ENCODE assay signal across 1 cellular context in the genomic region with DNA sequence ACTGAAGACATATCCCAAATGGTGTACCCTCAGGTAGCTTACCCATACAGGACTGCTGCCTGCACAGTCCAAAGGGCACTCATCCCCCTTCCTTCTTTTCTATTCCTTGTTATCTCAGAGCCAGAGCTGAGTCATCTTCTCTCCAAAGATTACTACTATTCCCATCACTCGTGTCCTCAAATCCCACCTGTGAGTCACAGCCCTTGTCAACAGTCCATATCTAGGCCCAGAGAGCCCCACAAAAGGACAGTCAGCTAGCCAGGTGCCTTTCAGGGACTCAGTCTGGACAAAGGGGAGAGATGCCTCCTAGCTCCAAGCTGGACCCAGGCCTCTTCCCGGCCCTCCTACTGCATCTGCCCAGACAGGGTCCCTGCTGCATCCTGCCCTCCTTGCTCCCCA.
TF ChIP-seq lines count a peak whose summit lies in the region.

No MANE protein-coding gene starts in this region.

TF ChIP-seq in HepG2, 621 proteins besides CTCF, POLR2A, EP300 and RAD21 (continued from another document and continues in another):
- no peak for TF ChIP-seq ZSCAN22 (CRISPR knock-in tag; IDR thresholded peaks at IDR 0.05)
- TF ChIP-seq ZNF350 (CRISPR knock-in tag; IDR thresholded peaks at IDR 0.05; ENCODE audit: borderline replicate concordance, low read depth) = no peak
- TF ChIP-seq NFKBIZ (CRISPR knock-in tag; IDR thresholded peaks at IDR 0.05) = no peak
- TF ChIP-seq EED (CRISPR knock-in tag; IDR thresholded peaks at IDR 0.05) = no peak
- TF ChIP-seq YEATS2 (CRISPR knock-in tag; IDR thresholded peaks at IDR 0.05; ENCODE audit: borderline replicate concordance) = no peak
- TF ChIP-seq HNF4G (IDR thresholded peaks at IDR 0.05; ENCODE audit: borderline replicate concordance, low read depth, low read length) = peak; percentile 65; the same call in 1 of the 2 replicates
- no peak for TF ChIP-seq HNF4G (CRISPR knock-in tag; IDR thresholded peaks at IDR 0.05; ENCODE audit: borderline replicate concordance, low read depth)
- TF ChIP-seq, protein P1, sequence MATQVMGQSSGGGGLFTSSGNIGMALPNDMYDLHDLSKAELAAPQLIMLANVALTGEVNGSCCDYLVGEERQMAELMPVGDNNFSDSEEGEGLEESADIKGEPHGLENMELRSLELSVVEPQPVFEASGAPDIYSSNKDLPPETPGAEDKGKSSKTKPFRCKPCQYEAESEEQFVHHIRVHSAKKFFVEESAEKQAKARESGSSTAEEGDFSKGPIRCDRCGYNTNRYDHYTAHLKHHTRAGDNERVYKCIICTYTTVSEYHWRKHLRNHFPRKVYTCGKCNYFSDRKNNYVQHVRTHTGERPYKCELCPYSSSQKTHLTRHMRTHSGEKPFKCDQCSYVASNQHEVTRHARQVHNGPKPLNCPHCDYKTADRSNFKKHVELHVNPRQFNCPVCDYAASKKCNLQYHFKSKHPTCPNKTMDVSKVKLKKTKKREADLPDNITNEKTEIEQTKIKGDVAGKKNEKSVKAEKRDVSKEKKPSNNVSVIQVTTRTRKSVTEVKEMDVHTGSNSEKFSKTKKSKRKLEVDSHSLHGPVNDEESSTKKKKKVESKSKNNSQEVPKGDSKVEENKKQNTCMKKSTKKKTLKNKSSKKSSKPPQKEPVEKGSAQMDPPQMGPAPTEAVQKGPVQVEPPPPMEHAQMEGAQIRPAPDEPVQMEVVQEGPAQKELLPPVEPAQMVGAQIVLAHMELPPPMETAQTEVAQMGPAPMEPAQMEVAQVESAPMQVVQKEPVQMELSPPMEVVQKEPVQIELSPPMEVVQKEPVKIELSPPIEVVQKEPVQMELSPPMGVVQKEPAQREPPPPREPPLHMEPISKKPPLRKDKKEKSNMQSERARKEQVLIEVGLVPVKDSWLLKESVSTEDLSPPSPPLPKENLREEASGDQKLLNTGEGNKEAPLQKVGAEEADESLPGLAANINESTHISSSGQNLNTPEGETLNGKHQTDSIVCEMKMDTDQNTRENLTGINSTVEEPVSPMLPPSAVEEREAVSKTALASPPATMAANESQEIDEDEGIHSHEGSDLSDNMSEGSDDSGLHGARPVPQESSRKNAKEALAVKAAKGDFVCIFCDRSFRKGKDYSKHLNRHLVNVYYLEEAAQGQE (IDR thresholded peaks at IDR 0.05; ENCODE audit: borderline replicate concordance in 1 of 2, low read depth in 1 of 2, low read length in 2 of 2) = no peak
- TF ChIP-seq, protein P2, sequence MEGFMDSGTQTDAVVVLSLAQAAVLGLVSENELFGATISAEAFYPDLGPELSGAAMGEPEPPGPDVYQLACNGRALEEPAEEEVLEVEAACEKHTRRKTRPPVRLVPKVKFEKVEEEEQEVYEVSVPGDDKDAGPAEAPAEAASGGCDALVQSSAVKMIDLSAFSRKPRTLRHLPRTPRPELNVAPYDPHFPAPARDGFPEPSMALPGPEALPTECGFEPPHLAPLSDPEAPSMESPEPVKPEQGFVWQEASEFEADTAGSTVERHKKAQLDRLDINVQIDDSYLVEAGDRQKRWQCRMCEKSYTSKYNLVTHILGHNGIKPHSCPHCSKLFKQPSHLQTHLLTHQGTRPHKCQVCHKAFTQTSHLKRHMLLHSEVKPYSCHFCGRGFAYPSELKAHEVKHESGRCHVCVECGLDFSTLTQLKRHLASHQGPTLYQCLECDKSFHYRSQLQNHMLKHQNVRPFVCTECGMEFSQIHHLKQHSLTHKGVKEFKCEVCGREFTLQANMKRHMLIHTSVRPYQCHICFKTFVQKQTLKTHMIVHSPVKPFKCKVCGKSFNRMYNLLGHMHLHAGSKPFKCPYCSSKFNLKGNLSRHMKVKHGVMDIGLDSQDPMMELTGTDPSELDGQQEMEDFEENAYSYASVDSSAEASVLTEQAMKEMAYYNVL (CRISPR knock-in tag; IDR thresholded peaks at IDR 0.05; ENCODE audit: borderline replicate concordance) = no peak
- TF ChIP-seq HMG20A (CRISPR knock-in tag; IDR thresholded peaks at IDR 0.05; ENCODE audit: borderline replicate concordance) = peak; percentile 48; the same call in 1 of the 2 replicates
- TF ChIP-seq, protein P3, sequence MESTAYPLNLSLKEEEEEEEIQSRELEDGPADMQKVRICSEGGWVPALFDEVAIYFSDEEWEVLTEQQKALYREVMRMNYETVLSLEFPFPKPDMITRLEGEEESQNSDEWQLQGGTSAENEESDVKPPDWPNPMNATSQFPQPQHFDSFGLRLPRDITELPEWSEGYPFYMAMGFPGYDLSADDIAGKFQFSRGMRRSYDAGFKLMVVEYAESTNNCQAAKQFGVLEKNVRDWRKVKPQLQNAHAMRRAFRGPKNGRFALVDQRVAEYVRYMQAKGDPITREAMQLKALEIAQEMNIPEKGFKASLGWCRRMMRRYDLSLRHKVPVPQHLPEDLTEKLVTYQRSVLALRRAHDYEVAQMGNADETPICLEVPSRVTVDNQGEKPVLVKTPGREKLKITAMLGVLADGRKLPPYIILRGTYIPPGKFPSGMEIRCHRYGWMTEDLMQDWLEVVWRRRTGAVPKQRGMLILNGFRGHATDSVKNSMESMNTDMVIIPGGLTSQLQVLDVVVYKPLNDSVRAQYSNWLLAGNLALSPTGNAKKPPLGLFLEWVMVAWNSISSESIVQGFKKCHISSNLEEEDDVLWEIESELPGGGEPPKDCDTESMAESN (CRISPR knock-in tag; conservative IDR thresholded peaks at IDR 0.05) = 0 out of 2 replicates have a peak, but pooled peaks have one; percentile 72
- TF ChIP-seq, protein P4, sequence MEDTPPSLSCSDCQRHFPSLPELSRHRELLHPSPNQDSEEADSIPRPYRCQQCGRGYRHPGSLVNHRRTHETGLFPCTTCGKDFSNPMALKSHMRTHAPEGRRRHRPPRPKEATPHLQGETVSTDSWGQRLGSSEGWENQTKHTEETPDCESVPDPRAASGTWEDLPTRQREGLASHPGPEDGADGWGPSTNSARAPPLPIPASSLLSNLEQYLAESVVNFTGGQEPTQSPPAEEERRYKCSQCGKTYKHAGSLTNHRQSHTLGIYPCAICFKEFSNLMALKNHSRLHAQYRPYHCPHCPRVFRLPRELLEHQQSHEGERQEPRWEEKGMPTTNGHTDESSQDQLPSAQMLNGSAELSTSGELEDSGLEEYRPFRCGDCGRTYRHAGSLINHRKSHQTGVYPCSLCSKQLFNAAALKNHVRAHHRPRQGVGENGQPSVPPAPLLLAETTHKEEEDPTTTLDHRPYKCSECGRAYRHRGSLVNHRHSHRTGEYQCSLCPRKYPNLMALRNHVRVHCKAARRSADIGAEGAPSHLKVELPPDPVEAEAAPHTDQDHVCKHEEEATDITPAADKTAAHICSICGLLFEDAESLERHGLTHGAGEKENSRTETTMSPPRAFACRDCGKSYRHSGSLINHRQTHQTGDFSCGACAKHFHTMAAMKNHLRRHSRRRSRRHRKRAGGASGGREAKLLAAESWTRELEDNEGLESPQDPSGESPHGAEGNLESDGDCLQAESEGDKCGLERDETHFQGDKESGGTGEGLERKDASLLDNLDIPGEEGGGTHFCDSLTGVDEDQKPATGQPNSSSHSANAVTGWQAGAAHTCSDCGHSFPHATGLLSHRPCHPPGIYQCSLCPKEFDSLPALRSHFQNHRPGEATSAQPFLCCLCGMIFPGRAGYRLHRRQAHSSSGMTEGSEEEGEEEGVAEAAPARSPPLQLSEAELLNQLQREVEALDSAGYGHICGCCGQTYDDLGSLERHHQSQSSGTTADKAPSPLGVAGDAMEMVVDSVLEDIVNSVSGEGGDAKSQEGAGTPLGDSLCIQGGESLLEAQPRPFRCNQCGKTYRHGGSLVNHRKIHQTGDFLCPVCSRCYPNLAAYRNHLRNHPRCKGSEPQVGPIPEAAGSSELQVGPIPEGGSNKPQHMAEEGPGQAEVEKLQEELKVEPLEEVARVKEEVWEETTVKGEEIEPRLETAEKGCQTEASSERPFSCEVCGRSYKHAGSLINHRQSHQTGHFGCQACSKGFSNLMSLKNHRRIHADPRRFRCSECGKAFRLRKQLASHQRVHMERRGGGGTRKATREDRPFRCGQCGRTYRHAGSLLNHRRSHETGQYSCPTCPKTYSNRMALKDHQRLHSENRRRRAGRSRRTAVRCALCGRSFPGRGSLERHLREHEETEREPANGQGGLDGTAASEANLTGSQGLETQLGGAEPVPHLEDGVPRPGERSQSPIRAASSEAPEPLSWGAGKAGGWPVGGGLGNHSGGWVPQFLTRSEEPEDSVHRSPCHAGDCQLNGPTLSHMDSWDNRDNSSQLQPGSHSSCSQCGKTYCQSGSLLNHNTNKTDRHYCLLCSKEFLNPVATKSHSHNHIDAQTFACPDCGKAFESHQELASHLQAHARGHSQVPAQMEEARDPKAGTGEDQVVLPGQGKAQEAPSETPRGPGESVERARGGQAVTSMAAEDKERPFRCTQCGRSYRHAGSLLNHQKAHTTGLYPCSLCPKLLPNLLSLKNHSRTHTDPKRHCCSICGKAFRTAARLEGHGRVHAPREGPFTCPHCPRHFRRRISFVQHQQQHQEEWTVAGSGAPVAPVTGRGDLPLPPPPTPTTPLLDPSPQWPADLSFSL (CRISPR knock-in tag; IDR thresholded peaks at IDR 0.05) = no peak
- no peak for TF ChIP-seq ONECUT2 (CRISPR knock-in tag; IDR thresholded peaks at IDR 0.05)
- TF ChIP-seq, protein P5, sequence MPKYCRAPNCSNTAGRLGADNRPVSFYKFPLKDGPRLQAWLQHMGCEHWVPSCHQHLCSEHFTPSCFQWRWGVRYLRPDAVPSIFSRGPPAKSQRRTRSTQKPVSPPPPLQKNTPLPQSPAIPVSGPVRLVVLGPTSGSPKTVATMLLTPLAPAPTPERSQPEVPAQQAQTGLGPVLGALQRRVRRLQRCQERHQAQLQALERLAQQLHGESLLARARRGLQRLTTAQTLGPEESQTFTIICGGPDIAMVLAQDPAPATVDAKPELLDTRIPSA (CRISPR knock-in tag; IDR thresholded peaks at IDR 0.05; ENCODE audit: borderline replicate concordance) = no peak
- TF ChIP-seq, protein P6, sequence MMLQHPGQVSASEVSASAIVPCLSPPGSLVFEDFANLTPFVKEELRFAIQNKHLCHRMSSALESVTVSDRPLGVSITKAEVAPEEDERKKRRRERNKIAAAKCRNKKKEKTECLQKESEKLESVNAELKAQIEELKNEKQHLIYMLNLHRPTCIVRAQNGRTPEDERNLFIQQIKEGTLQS (CRISPR knock-in tag; IDR thresholded peaks at IDR 0.05) = peak; percentile 66
- TF ChIP-seq SRY (CRISPR knock-in tag; IDR thresholded peaks at IDR 0.05) = no peak
- TF ChIP-seq, protein P7, sequence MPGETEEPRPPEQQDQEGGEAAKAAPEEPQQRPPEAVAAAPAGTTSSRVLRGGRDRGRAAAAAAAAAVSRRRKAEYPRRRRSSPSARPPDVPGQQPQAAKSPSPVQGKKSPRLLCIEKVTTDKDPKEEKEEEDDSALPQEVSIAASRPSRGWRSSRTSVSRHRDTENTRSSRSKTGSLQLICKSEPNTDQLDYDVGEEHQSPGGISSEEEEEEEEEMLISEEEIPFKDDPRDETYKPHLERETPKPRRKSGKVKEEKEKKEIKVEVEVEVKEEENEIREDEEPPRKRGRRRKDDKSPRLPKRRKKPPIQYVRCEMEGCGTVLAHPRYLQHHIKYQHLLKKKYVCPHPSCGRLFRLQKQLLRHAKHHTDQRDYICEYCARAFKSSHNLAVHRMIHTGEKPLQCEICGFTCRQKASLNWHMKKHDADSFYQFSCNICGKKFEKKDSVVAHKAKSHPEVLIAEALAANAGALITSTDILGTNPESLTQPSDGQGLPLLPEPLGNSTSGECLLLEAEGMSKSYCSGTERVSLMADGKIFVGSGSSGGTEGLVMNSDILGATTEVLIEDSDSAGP (CRISPR knock-in tag; IDR thresholded peaks at IDR 0.05; ENCODE audit: borderline replicate concordance) = no peak
- TF ChIP-seq TEAD3 (CRISPR knock-in tag; optimal IDR thresholded peaks at IDR 0.05; ENCODE audit: borderline replicate concordance) = no peak
- TF ChIP-seq SAP130 (CRISPR knock-in tag; IDR thresholded peaks at IDR 0.05; ENCODE audit: low read depth) = peak; percentile 59
- TF ChIP-seq POLR2AphosphoS5 (IDR thresholded peaks at IDR 0.05; ENCODE audit: low read depth, low read length) = no peak
- no peak for TF ChIP-seq ZNF20 (CRISPR knock-in tag; IDR thresholded peaks at IDR 0.05)
- TF ChIP-seq SPEN (CRISPR knock-in tag; IDR thresholded peaks at IDR 0.05; ENCODE audit: low read depth) = no peak
- TF ChIP-seq, protein P8, sequence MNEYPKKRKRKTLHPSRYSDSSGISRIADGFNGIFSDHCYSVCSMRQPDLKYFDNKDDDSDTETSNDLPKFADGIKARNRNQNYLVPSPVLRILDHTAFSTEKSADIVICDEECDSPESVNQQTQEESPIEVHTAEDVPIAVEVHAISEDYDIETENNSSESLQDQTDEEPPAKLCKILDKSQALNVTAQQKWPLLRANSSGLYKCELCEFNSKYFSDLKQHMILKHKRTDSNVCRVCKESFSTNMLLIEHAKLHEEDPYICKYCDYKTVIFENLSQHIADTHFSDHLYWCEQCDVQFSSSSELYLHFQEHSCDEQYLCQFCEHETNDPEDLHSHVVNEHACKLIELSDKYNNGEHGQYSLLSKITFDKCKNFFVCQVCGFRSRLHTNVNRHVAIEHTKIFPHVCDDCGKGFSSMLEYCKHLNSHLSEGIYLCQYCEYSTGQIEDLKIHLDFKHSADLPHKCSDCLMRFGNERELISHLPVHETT (CRISPR knock-in tag; conservative IDR thresholded peaks at IDR 0.05) = no peak
- TF ChIP-seq, protein P9, sequence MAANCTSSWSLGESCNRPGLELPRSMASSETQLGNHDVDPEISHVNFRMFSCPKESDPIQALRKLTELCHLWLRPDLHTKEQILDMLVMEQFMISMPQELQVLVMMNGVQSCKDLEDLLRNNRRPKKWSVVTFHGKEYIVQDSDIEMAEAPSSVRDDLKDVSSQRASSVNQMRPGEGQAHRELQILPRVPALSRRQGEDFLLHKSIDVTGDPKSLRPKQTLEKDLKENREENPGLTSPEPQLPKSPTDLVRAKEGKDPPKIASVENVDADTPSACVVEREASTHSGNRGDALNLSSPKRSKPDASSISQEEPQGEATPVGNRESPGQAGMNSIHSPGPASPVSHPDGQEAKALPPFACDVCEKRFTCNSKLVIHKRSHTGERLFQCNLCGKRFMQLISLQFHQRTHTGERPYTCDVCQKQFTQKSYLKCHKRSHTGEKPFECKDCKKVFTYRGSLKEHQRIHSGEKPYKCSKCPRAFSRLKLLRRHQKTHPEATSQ (CRISPR knock-in tag; IDR thresholded peaks at IDR 0.05; ENCODE audit: borderline replicate concordance) = no peak
- no peak for TF ChIP-seq STAG1 (CRISPR knock-in tag; IDR thresholded peaks at IDR 0.05)
- TF ChIP-seq JUNB (CRISPR knock-in tag; IDR thresholded peaks at IDR 0.05; ENCODE audit: borderline replicate concordance) = peak; percentile 65; the same call in 1 of the 2 replicates
- TF ChIP-seq ZNF292 (CRISPR knock-in tag; IDR thresholded peaks at IDR 0.05; ENCODE audit: borderline replicate concordance, low read depth) = no peak
- TF ChIP-seq ARNTL (CRISPR knock-in tag; IDR thresholded peaks at IDR 0.05) = no peak
- TF ChIP-seq, protein P10, sequence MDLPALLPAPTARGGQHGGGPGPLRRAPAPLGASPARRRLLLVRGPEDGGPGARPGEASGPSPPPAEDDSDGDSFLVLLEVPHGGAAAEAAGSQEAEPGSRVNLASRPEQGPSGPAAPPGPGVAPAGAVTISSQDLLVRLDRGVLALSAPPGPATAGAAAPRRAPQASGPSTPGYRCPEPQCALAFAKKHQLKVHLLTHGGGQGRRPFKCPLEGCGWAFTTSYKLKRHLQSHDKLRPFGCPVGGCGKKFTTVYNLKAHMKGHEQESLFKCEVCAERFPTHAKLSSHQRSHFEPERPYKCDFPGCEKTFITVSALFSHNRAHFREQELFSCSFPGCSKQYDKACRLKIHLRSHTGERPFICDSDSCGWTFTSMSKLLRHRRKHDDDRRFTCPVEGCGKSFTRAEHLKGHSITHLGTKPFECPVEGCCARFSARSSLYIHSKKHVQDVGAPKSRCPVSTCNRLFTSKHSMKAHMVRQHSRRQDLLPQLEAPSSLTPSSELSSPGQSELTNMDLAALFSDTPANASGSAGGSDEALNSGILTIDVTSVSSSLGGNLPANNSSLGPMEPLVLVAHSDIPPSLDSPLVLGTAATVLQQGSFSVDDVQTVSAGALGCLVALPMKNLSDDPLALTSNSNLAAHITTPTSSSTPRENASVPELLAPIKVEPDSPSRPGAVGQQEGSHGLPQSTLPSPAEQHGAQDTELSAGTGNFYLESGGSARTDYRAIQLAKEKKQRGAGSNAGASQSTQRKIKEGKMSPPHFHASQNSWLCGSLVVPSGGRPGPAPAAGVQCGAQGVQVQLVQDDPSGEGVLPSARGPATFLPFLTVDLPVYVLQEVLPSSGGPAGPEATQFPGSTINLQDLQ (CRISPR knock-in tag; IDR thresholded peaks at IDR 0.05) = no peak
- no peak for TF ChIP-seq MIER2 (CRISPR knock-in tag; IDR thresholded peaks at IDR 0.05)
- TF ChIP-seq FLYWCH1 (CRISPR knock-in tag; IDR thresholded peaks at IDR 0.05) = no peak
- TF ChIP-seq CHD4 (IDR thresholded peaks at IDR 0.05; ENCODE audit: borderline replicate concordance, low read length) = no peak
